In genomic region chr19:1599460-1599846, GRCh38 we compare ENCODE assay signal across 19 cellular contexts.
"Had no signal": no experiment of that assay in that cellular context is flagged by ENCODE, and none has a peak within 500 bp of the region (broad histone marks: within the 10 kb centered on the region; RNA-seq: fewer than 3 reads in every experiment).

No MANE protein-coding gene starts in this region.

- H3K4me3 ChIP-seq: coronary artery, heart left ventricle, ovary, right atrium auricular region, suprapubic skin, thyroid gland, upper lobe of left lung, vagina had no signal

- H3K27ac ChIP-seq: coronary artery, heart left ventricle, ovary, right atrium auricular region, suprapubic skin, thyroid gland, upper lobe of left lung, vagina had no signal

- H3K36me3 ChIP-seq: ovary had no signal

- H3K9me3 ChIP-seq: heart left ventricle, ovary, right atrium auricular region, suprapubic skin, thyroid gland, upper lobe of left lung, vagina had no signal

- DNase-seq: effector CD4-positive, alpha-beta T cell; endodermal cell; erythroblast; heart left ventricle; hippocampal formation; kidney glomerular epithelial cell; mammary epithelial cell; natural killer cell; nucleus accumbens; ovary; small intestine; stimulated activated CD4-positive, alpha-beta T cell treated with anti-CD3 and anti-CD28 coated beads, Interleukin-12 subunit alpha, Interleukin-12 subunit beta, amount 100 ng/mL, for 4 hours; stimulated activated naive CD4-positive, alpha-beta T cell treated with Interleukin-2 at 50 U/mL for 16 hours; thyroid gland had no signal

- H3K27me3 ChIP-seq: heart left ventricle, ovary, right atrium auricular region, suprapubic skin, thyroid gland, upper lobe of left lung, vagina had no signal
